Comparison of ENCODE assay signal across 8 cellular contexts in the genomic region with DNA sequence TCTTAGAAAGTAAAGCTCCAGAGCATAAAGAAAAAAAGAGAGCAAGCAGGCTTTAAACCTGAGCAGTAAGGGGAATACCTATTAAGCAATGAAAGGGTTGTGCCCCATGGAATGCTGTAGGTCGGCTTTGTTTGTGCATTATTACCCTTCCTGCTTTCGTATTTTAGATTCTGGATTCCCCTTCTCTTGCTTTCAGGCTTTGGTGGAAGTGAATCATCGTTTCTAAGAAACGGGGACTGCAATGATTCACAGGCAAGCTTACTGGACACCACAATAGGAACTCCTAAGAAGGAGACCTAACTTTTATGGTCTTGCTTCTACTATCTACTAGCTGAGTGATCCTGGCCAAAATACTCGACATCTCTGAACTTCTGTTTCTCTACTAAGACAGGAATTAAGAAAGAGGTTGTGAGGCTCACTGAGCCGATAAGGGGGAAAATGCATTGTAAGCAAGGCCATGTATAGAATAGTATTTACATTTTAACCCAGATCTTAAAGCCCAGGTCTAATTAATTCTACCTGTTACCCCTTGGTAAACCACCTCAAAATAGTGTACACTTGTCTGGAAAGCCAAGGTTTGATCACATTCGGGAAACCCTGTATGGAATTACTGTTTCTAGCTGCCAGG. TPM values are rescaled to one million over a fixed set of nuclear protein-coding genes. Genes with fewer than 3 reads are reported as not detected.
DNase-seq lines count a peak whose midpoint lies in the region; ATAC-seq and TF ChIP-seq lines count a peak whose summit lies in the region.

No MANE protein-coding gene starts in this region.

- H3K4me1 ChIP-seq in Caco-2 (peaks cover 27% of the 10 kb centered on the region), aorta (ENCODE audit: control insufficient read depth in 1 of 2, insufficient read depth in 2 of 2, low read length in 2 of 2) (peaks cover 1 to 13% of the 10 kb centered on the region in 2 donors), ovary (ENCODE audit: insufficient read depth) (peaks cover 2% of the 10 kb centered on the region)

- no peak for TF ChIP-seq EP300 in ovary (IDR thresholded peaks at IDR 0.05)

- H3K4me3 ChIP-seq in Caco-2 (ENCODE audit: low read depth, low read length) = no peak overlapping the region
- H3K4me3 ChIP-seq in aorta (ENCODE audit: low read length in 2 of 2) = no peak overlapping the region
- no peak overlapping the region for H3K4me3 ChIP-seq in ovary

- no peaks in the 10 kb centered on the region for H3K9me3 Mint-ChIP-seq in Caco-2 (ENCODE audit: unreplicated experiment)
- H3K9me3 Mint-ChIP-seq in activated T-helper 17 cell treated with anti-CD3 and anti-CD28 coated beads, Interleukin-2, amount 50 U/mL, for 72 hours = no peaks in the 10 kb centered on the region

- ATAC-seq in GM19463 (IDR thresholded peaks at IDR 0.05; ENCODE audit: unreplicated experiment) (peak; percentile 40), aorta (ENCODE audit: low FRiP score) (peak; percentile 76)
- ATAC-seq in activated T-helper 17 cell treated with anti-CD3 and anti-CD28 coated beads, Interleukin-2, amount 50 U/mL, for 72 hours (replicated peaks) = peak; percentile 85

- peak overlapping the region; percentile 83 for H3K27ac Mint-ChIP-seq in Caco-2 (ENCODE audit: unreplicated experiment)
- H3K27ac Mint-ChIP-seq in activated T-helper 17 cell treated with anti-CD3 and anti-CD28 coated beads, Interleukin-2, amount 50 U/mL, for 72 hours = peak overlapping the region; percentile 93

- no TSS peak for BruUV-seq in Caco-2 (replicated peaks; lab: Mats Ljungman, UMichigan)

- WGBS in aorta, 2 donors = 15 to 18% methylated on average over 7 of the region's 7 CpGs
- 30 to 36% (median 33%) methylated on average over 7 of the region's 7 CpGs for WGBS in ovary, 3 donors

- H3K27me3 Mint-ChIP-seq in Caco-2 (ENCODE audit: insufficient read depth, unreplicated experiment) = no peaks in the 10 kb centered on the region
- peaks cover 19% of the 10 kb centered on the region for H3K27me3 Mint-ChIP-seq in activated T-helper 17 cell treated with anti-CD3 and anti-CD28 coated beads, Interleukin-2, amount 50 U/mL, for 72 hours

- H3K9me3 ChIP-seq in Caco-2 (no peaks in the 10 kb centered on the region), aorta (ENCODE audit: control insufficient read depth, low read length) (no peaks in the 10 kb centered on the region), ovary (no peaks in the 10 kb centered on the region)

- H3K36me3 ChIP-seq in Caco-2 (ENCODE audit: control insufficient read depth, insufficient read depth, low read length) (no peaks in the 10 kb centered on the region; the same call in 1 of the 2 replicates), aorta (ENCODE audit: control insufficient read depth in 1 of 2, insufficient read depth in 2 of 2, low read length in 1 of 2) (peaks cover 0 to 3% of the 10 kb centered on the region in 2 donors), ovary (no peaks in the 10 kb centered on the region)

- intact Hi-C loops in Caco-2 (cut with micrococcal nuclease; ENCODE audit: unreplicated experiment) = no loop called here
- intact Hi-C loops in aorta (cut with DNase I) = loop anchor here (5.0 to 10.0 kb wide), 4 partner anchors 51 to 376 kb away; no protein-coding TSS in a partner anchor
- intact Hi-C loops in ovary (cut with DNase I) = no loop called here

- H3K27me3 ChIP-seq in Caco-2 (replicated peaks; ENCODE audit: control insufficient read depth, insufficient read depth, low read length) (no peaks in the 10 kb centered on the region), aorta (ENCODE audit: control insufficient read depth in 1 of 2, insufficient read depth in 2 of 2, low read length in 1 of 2) (no peaks in the 10 kb centered on the region), ovary (no peaks in the 10 kb centered on the region)

- H3K36me3 Mint-ChIP-seq in Caco-2 (ENCODE audit: insufficient read depth, unreplicated experiment) = peaks cover 20% of the 10 kb centered on the region
- peaks cover 5% of the 10 kb centered on the region for H3K36me3 Mint-ChIP-seq in activated T-helper 17 cell treated with anti-CD3 and anti-CD28 coated beads, Interleukin-2, amount 50 U/mL, for 72 hours (ENCODE audit: low read depth)

- peak in 1 of 2 experiments; percentile 57 for DNase-seq in Caco-2
- DNase-seq in HS-5 (ENCODE audit: low read depth) = peak; percentile 88
- peak; percentile 81 for DNase-seq in islet precursor cell
- no peak for DNase-seq in aorta
- DNase-seq in SKM-1 (lab: John Stamatoyannopoulos, UW; ENCODE audit: unreplicated experiment) = no peak
- DNase-seq in ovary = no peak

- peak overlapping the region; percentile 80 for H3K4me3 Mint-ChIP-seq in Caco-2 (ENCODE audit: unreplicated experiment)
- peak overlapping the region; percentile 90 for H3K4me3 Mint-ChIP-seq in activated T-helper 17 cell treated with anti-CD3 and anti-CD28 coated beads, Interleukin-2, amount 50 U/mL, for 72 hours

- peaks cover 37% of the 10 kb centered on the region for H3K4me1 Mint-ChIP-seq in Caco-2 (ENCODE audit: low read depth, unreplicated experiment)
- H3K4me1 Mint-ChIP-seq in activated T-helper 17 cell treated with anti-CD3 and anti-CD28 coated beads, Interleukin-2, amount 50 U/mL, for 72 hours = peaks cover 34% of the 10 kb centered on the region

- H3K27ac ChIP-seq in aorta (ENCODE audit: low read depth in 1 of 2, low read length in 2 of 2) = no peak overlapping the region
- H3K27ac ChIP-seq in ovary = no peak overlapping the region

- POLR2A ChIA-PET in Caco-2 (lab: Charles Lee) = no interaction called here

- TF ChIP-seq CTCF in Caco-2 (IDR thresholded peaks at IDR 0.05; ENCODE audit: insufficient read depth in 1 of 2, low read depth in 1 of 2, low read length in 1 of 2, severe bottlenecking in 1 of 2, unreplicated experiment in 1 of 2) = no peak
- TF ChIP-seq CTCF in ovary (IDR thresholded peaks at IDR 0.05) = no peak

- no peak for TF ChIP-seq POLR2A in ovary (IDR thresholded peaks at IDR 0.05)

- CTCF ChIA-PET in Caco-2 (lab: Charles Lee) = interaction anchor here (0.7 kb wide), 1 partner anchor 25 kb away, joined by 4 read pairs; no protein-coding TSS in a partner anchor

RNA-seq across cellular contexts. Expression of a gene that starts 1.2 kb away (rescaled TPM):
- total RNA-seq in Caco-2 (2022) = 35.4 and 36.0 TPM in 2 replicates
- total RNA-seq in activated T-helper 17 cell treated with anti-CD3 and anti-CD28 coated beads, Interleukin-2, amount 50 U/mL, for 72 hours = 10 to 100 TPM; 12.0 to 19.9 TPM
- total RNA-seq in aorta = 10 to 100 TPM; 18.1 to 22.6 TPM
- polyA plus RNA-seq in aorta = 1 to 10 TPM; 2.8 to 4.4 TPM
- total RNA-seq in ovary = 1 to 10 TPM in 3 of 7 donors, under 1 TPM in 4; 0.13 to 3.0 (median 0.87) TPM
- polyA plus RNA-seq in ovary = 1 to 10 TPM in 1 of 2 donors, under 1 TPM in 1; 0.41 to 1.2 TPM

Comparison
In these comparisons a context has a peak if more than half of its experiments do, and no peak if none do; other contexts are left out.
1. DNase-seq: peak in HS-5 (single experiment) and islet precursor cell (single experiment); none in aorta (0 of 2), SKM-1 (single experiment) and ovary (0 of 5).
2. intact Hi-C loops: an anchor here in aorta (5.0 to 10.0 kb wide); none called in Caco-2 and ovary.
3. Peak in every context shown above with its lines, with median percentiles within 50 percentile points of each other: ATAC-seq.